In genomic region chr6:135498178-135498841, GRCh38 we compare ENCODE assay signal across 1 cellular context.
TF ChIP-seq lines count a peak whose summit lies in the region.

No MANE protein-coding gene starts in this region.

TF ChIP-seq in K562, 482 proteins besides CTCF, POLR2A, EP300 and RAD21 (continued from another document and continues in another):
- TF ChIP-seq TFE3 (CRISPR knock-in tag; IDR thresholded peaks at IDR 0.05) (no peak), GATAD2A (IDR thresholded peaks at IDR 0.05) (peak; percentile 90), NEUROD1 (IDR thresholded peaks at IDR 0.05; ENCODE audit: borderline replicate concordance, low read depth, low read length, partially characterized antibody) (peak; percentile 65), EHMT2 (IDR thresholded peaks at IDR 0.05) (peak; percentile 55; the same call in 1 of the 2 replicates), ZNF644 (tag; IDR thresholded peaks at IDR 0.05; ENCODE audit: low read depth) (peak; percentile 84), ZNF766 (CRISPR knock-in tag; conservative IDR thresholded peaks at IDR 0.05) (peak; percentile 77), CHD1 (IDR thresholded peaks at IDR 0.05; ENCODE audit: low read length) (peak; percentile 98), ARNT (IDR thresholded peaks at IDR 0.05) (peak in 1 of 2 experiments; percentile 85; a peak in 2 of 4 replicates), RNF2 (IDR thresholded peaks at IDR 0.05) (no peak), DMBX1 (CRISPR knock-in tag; IDR thresholded peaks at IDR 0.05; ENCODE audit: borderline replicate concordance) (0 out of 2 replicates have a peak, but pooled peaks have one; percentile 24), FOXK2 (conservative IDR thresholded peaks at IDR 0.05 in 1 of 2, IDR thresholded peaks at IDR 0.05 in 1 of 2; ENCODE audit: low read depth in 2 of 2) (peak; percentile 50 to 63; a peak in 3 of 4 replicates), ZNF347 (CRISPR knock-in tag; IDR thresholded peaks at IDR 0.05; ENCODE audit: low read depth) (no peak), PHF8 (IDR thresholded peaks at IDR 0.05; ENCODE audit: borderline replicate concordance, low read length) (peak; percentile 9), TAF9B (IDR thresholded peaks at IDR 0.05; ENCODE audit: partially characterized antibody) (peak; percentile 89), TAF7 (tag; IDR thresholded peaks at IDR 0.05) (peak; percentile 95), THAP12 (CRISPR knock-in tag; IDR thresholded peaks at IDR 0.05) (0 out of 2 replicates have a peak, but pooled peaks have one; percentile 54), MLLT1 (IDR thresholded peaks at IDR 0.05) (peak in 1 of 2 experiments; percentile 6; a peak in 1 of 4 replicates), MAX (CRISPR knock-in tag; IDR thresholded peaks at IDR 0.05) (no peak), KDM1A (IDR thresholded peaks at IDR 0.05) (peak in 1 of 2 experiments; percentile 18; a peak in 1 of 4 replicates), JUND (IDR thresholded peaks at IDR 0.05; ENCODE audit: borderline replicate concordance, low read depth, low read length) (peak; percentile 94), JUND (tag; IDR thresholded peaks at IDR 0.05; ENCODE audit: borderline replicate concordance, low read depth, low read length) (peak; percentile 93), TCF7L2 (IDR thresholded peaks at IDR 0.05; ENCODE audit: low read depth, low read length) (no peak), LEF1 (IDR thresholded peaks at IDR 0.05) (peak; percentile 53; the same call in 1 of the 2 replicates), DIDO1 (tag; IDR thresholded peaks at IDR 0.05; ENCODE audit: low read depth) (peak; percentile 41; the same call in 1 of the 2 replicates), CHCHD3 (CRISPR knock-in tag; IDR thresholded peaks at IDR 0.05) (no peak), E2F6 (IDR thresholded peaks at IDR 0.05; ENCODE audit: borderline replicate concordance in 1 of 2, extremely low read depth in 1 of 2, insufficient read depth in 1 of 2, insufficient read length in 1 of 2, low read depth in 1 of 2, low read length in 1 of 2, poor library complexity in 1 of 2, severe bottlenecking in 1 of 2) (peak in 1 of 2 experiments; percentile 29), SIX5 (IDR thresholded peaks at IDR 0.05; ENCODE audit: borderline replicate concordance in 1 of 2, insufficient read depth in 1 of 2, low read depth in 1 of 2, low read length in 2 of 2) (no peak), POLR2B (IDR thresholded peaks at IDR 0.05; ENCODE audit: low read depth, partially characterized antibody) (peak; percentile 47), CC2D1A (IDR thresholded peaks at IDR 0.05) (peak; percentile 40; the same call in 1 of the 2 replicates), EZH2 (IDR thresholded peaks at IDR 0.05; ENCODE audit: borderline replicate concordance, low read depth, low read length) (no peak), BRD9 (IDR thresholded peaks at IDR 0.05; ENCODE audit: low read depth, partially characterized antibody) (peak; percentile 85), ZNF395 (CRISPR knock-in tag; IDR thresholded peaks at IDR 0.05) (peak; percentile 48; the same call in 1 of the 2 replicates), ZBTB2 (IDR thresholded peaks at IDR 0.05) (peak; percentile 63; the same call in 1 of the 2 replicates), ZNF639 (CRISPR knock-in tag; conservative IDR thresholded peaks at IDR 0.05 in 1 of 2, IDR thresholded peaks at IDR 0.05 in 1 of 2) (peak in 1 of 2 experiments; percentile 36; a peak in 1 of 4 replicates), LCOR (CRISPR knock-in tag; IDR thresholded peaks at IDR 0.05) (peak; percentile 3; the same call in 1 of the 2 replicates), GABPA (tag; conservative IDR thresholded peaks at IDR 0.05; ENCODE audit: low read depth) (peak; percentile 67), ARID1B (IDR thresholded peaks at IDR 0.05) (peak; percentile 36), SNAPC5 (CRISPR knock-in tag; IDR thresholded peaks at IDR 0.05) (no peak), ZNF444 (CRISPR knock-in tag; IDR thresholded peaks at IDR 0.05) (0 out of 2 replicates have a peak, but pooled peaks have one; percentile 21), RNF219 (CRISPR knock-in tag; IDR thresholded peaks at IDR 0.05) (0 out of 2 replicates have a peak, but pooled peaks have one; percentile 38), MEF2D (tag; conservative IDR thresholded peaks at IDR 0.05; ENCODE audit: low read depth) (peak; percentile 55; the same call in 1 of the 2 replicates), RB1 (IDR thresholded peaks at IDR 0.05; ENCODE audit: low read depth) (peak; percentile 23; the same call in 1 of the 2 replicates), ETV1 (tag; conservative IDR thresholded peaks at IDR 0.05; ENCODE audit: low read depth) (peak; percentile 71), POLR2AphosphoS2 (IDR thresholded peaks at IDR 0.05; ENCODE audit: low read length) (no peak), CEBPG (CRISPR knock-in tag; IDR thresholded peaks at IDR 0.05) (peak; percentile 30; the same call in 1 of the 2 replicates), CEBPG (tag; conservative IDR thresholded peaks at IDR 0.05 in 1 of 2, IDR thresholded peaks at IDR 0.05 in 1 of 2) (peak; percentile 70 to 92), JUN (IDR thresholded peaks at IDR 0.05; ENCODE audit: borderline replicate concordance, low read depth, low read length) (peak; percentile 85), JUN (CRISPR knock-in tag; IDR thresholded peaks at IDR 0.05; ENCODE audit: borderline replicate concordance) (no peak), NUFIP1 (IDR thresholded peaks at IDR 0.05; ENCODE audit: partially characterized antibody) (no peak), NR2C2 (CRISPR knock-in tag; IDR thresholded peaks at IDR 0.05) (no peak), NR2C2 (tag; IDR thresholded peaks at IDR 0.05) (peak; percentile 34; the same call in 1 of the 2 replicates), NBN (IDR thresholded peaks at IDR 0.05; ENCODE audit: low read depth) (peak; percentile 90), MAZ (CRISPR knock-in tag; conservative IDR thresholded peaks at IDR 0.05 in 1 of 2, IDR thresholded peaks at IDR 0.05 in 1 of 2) (peak; percentile 30 to 54; a peak in 3 of 4 replicates), SIN3B (IDR thresholded peaks at IDR 0.05; ENCODE audit: low read depth) (no peak), ZNF79 (CRISPR knock-in tag; IDR thresholded peaks at IDR 0.05; ENCODE audit: low read depth) (0 out of 2 replicates have a peak, but pooled peaks have one; percentile 12), CEBPB (tag; IDR thresholded peaks at IDR 0.05) (peak; percentile 78), PHB2 (IDR thresholded peaks at IDR 0.05; ENCODE audit: low read depth) (no peak), GTF2E2 (tag; IDR thresholded peaks at IDR 0.05) (peak; percentile 75; the same call in 1 of the 2 replicates)
